In genomic region chr4:13706130-13706529, GRCh38 we compare ENCODE assay signal across 13 cellular contexts.
DNase-seq lines count a peak whose midpoint lies in the region; ATAC-seq and TF ChIP-seq lines count a peak whose summit lies in the region.
"Had no signal": no experiment of that assay in that cellular context is flagged by ENCODE, and none has a peak within 500 bp of the region (broad histone marks: within the 10 kb centered on the region; RNA-seq: fewer than 3 reads in every experiment).

No MANE protein-coding gene starts in this region.

- H3K9ac ChIP-seq in duodenal mucosa (ENCODE audit: low read depth in 1 of 2, low read length in 2 of 2), result no peak overlapping the region

- intact Hi-C loops in transverse colon (cut with DNase I; ENCODE audit: low total_unique reads), result no loop called here

- peaks cover 39 to 41% of the 10 kb centered on the region in 2 donors for H3K4me1 ChIP-seq in duodenal mucosa (ENCODE audit: control insufficient read depth in 1 of 2, insufficient read depth in 2 of 2, low read length in 2 of 2)
- H3K4me1 ChIP-seq in transverse colon, result peaks cover 0 to 22% (median 4%) of the 10 kb centered on the region in 4 donors
- H3K4me1 ChIP-seq: tibial artery had no signal

- in situ Hi-C loops in transverse colon (cut with MboI; ENCODE audit: low pct_ligation_motif_present in 1 of 4, low pct_unique_long_range_greater_than_20kb in 1 of 4, low sequenced_read_pairs in 3 of 4), result no loop called here

- TF ChIP-seq CTCF in transverse colon (IDR thresholded peaks at IDR 0.05), result no peak

- no peak for TF ChIP-seq POLR2A in transverse colon (IDR thresholded peaks at IDR 0.05)

- no peak for ATAC-seq in GM21786 (IDR thresholded peaks at IDR 0.05; ENCODE audit: unreplicated experiment)
- ATAC-seq: natural killer cell had no signal

- no peaks in the 10 kb centered on the region for H3K27me3 ChIP-seq in duodenal mucosa (ENCODE audit: control insufficient read depth in 1 of 2, insufficient read depth in 2 of 2, low read length in 2 of 2)
- H3K27me3 ChIP-seq in transverse colon, result no peaks in the 10 kb centered on the region
- H3K27me3 ChIP-seq: tibial artery had no signal

- H3K36me3 ChIP-seq in duodenal mucosa (ENCODE audit: control insufficient read depth in 1 of 2, insufficient read depth in 2 of 2, low read length in 2 of 2) (no peaks in the 10 kb centered on the region), transverse colon (no peaks in the 10 kb centered on the region)
- H3K36me3 ChIP-seq: tibial artery had no signal

- DNase-seq in NCI-H2171 treated with DMSO at 0.1 percent for 48 hours (lab: John Stamatoyannopoulos, UW) (peak; percentile 0), NCI-H2171 (lab: John Stamatoyannopoulos, UW) (no peak), kidney tubule cell (ENCODE audit: low spot score) (peak; percentile 64), transverse colon (no peak), NCI-H1048 (lab: John Stamatoyannopoulos, UW) (no peak), T1000 (lab: John Stamatoyannopoulos, UW) (no peak)
- DNase-seq: activated CD4-positive, CD25-positive, alpha-beta regulatory T cell; activated CD8-positive, alpha-beta memory T cell treated with anti-CD3 and anti-CD28 coated beads, Interleukin-2, amount 50 U/mL, for 48 hours; DMS79; natural killer cell; tibial artery had no signal

- peak overlapping the region; percentile 37 for H3K27ac ChIP-seq in duodenal mucosa (ENCODE audit: low read depth, low read length)
- peak overlapping the region; percentile 42 to 81 (median 60) for H3K27ac ChIP-seq in transverse colon
- H3K27ac ChIP-seq: tibial artery had no signal

- no peak for TF ChIP-seq EP300 in transverse colon (IDR thresholded peaks at IDR 0.05; ENCODE audit: low read depth)

- H3K4me3 ChIP-seq in duodenal mucosa (ENCODE audit: low read depth in 1 of 2, low read length in 2 of 2) (no peak overlapping the region), transverse colon (no peak overlapping the region)
- H3K4me3 ChIP-seq: tibial artery had no signal

- H3K9me3 ChIP-seq in duodenal mucosa (ENCODE audit: control insufficient read depth in 1 of 2, low read length in 2 of 2) (no peaks in the 10 kb centered on the region), transverse colon (no peaks in the 10 kb centered on the region)
- H3K9me3 ChIP-seq: tibial artery had no signal

Comparison
In these comparisons a context has a peak if more than half of its experiments do, and no peak if none do; other contexts are left out.
1. DNase-seq: peak in NCI-H2171 treated with DMSO at 0.1 percent for 48 hours (single experiment) and kidney tubule cell (single experiment); none in NCI-H2171 (single experiment), transverse colon (single experiment), NCI-H1048 (single experiment) and T1000 (single experiment).